In the genomic region with DNA sequence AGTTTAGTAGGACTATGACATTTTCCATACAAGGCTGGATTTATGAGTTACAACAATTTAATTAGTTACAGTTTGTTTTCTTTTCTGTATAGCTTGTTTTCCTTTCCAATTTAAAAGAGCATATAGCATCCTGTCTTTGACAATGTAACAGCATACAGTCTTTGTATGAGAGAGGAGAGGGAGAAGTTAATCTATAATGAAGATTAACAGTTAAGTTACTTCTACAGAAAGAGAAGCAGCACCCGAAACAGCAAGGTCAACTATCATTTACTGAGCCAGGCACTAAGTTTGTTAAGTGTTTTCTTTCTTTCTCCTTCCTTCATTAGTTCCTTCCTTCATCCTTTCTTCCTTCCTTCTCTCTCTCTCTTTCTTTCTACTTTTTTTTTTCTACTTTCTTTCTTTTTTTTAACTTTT, we compare ENCODE assay signal across 1 cellular context.
TF ChIP-seq lines count a peak whose summit lies in the region.

No MANE protein-coding gene starts in this region.

TF ChIP-seq in HEK293, 187 proteins besides CTCF, POLR2A, EP300 and RAD21 (continued from another document):
- TF ChIP-seq, protein P1, sequence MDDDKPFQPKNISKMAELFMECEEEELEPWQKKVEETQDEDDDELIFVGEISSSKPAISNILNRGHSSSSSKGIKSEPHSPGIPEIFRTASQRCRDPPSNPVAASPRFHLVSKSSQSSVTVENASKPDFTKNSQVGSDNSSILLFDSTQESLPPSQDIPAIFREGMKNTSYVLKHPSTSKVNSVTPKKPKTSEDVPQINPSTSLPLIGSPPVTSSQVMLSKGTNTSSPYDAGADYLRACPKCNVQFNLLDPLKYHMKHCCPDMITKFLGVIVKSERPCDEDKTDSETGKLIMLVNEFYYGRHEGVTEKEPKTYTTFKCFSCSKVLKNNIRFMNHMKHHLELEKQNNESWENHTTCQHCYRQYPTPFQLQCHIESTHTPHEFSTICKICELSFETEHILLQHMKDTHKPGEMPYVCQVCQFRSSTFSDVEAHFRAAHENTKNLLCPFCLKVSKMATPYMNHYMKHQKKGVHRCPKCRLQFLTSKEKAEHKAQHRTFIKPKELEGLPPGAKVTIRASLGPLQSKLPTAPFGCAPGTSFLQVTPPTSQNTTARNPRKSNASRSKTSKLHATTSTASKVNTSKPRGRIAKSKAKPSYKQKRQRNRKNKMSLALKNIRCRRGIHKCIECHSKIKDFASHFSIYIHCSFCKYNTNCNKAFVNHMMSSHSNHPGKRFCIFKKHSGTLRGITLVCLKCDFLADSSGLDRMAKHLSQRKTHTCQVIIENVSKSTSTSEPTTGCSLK (tag by site-specific recombination; IDR thresholded peaks at IDR 0.05) = no peak
- TF ChIP-seq ZNF561 (tag by site-specific recombination; IDR thresholded peaks at IDR 0.05; ENCODE audit: borderline replicate concordance) (no peak; the same call in 1 of the 2 replicates), SP7 (tag by site-specific recombination; IDR thresholded peaks at IDR 0.05) (no peak; the same call in 1 of the 2 replicates), HOXD13 (CRISPR knock-in tag; IDR thresholded peaks at IDR 0.05; ENCODE audit: borderline replicate concordance) (no peak), KLF1 (tag by site-specific recombination; IDR thresholded peaks at IDR 0.05) (no peak), ZFHX2 (tag by site-specific recombination; conservative IDR thresholded peaks at IDR 0.05) (no peak), YY2 (tag by site-specific recombination; IDR thresholded peaks at IDR 0.05) (no peak), ZNF416 (tag by site-specific recombination; IDR thresholded peaks at IDR 0.05) (no peak)
- TF ChIP-seq, protein P2, sequence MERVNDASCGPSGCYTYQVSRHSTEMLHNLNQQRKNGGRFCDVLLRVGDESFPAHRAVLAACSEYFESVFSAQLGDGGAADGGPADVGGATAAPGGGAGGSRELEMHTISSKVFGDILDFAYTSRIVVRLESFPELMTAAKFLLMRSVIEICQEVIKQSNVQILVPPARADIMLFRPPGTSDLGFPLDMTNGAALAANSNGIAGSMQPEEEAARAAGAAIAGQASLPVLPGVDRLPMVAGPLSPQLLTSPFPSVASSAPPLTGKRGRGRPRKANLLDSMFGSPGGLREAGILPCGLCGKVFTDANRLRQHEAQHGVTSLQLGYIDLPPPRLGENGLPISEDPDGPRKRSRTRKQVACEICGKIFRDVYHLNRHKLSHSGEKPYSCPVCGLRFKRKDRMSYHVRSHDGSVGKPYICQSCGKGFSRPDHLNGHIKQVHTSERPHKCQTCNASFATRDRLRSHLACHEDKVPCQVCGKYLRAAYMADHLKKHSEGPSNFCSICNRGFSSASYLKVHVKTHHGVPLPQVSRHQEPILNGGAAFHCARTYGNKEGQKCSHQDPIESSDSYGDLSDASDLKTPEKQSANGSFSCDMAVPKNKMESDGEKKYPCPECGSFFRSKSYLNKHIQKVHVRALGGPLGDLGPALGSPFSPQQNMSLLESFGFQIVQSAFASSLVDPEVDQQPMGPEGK (tag by site-specific recombination; IDR thresholded peaks at IDR 0.05) = no peak
